In the genomic region with DNA sequence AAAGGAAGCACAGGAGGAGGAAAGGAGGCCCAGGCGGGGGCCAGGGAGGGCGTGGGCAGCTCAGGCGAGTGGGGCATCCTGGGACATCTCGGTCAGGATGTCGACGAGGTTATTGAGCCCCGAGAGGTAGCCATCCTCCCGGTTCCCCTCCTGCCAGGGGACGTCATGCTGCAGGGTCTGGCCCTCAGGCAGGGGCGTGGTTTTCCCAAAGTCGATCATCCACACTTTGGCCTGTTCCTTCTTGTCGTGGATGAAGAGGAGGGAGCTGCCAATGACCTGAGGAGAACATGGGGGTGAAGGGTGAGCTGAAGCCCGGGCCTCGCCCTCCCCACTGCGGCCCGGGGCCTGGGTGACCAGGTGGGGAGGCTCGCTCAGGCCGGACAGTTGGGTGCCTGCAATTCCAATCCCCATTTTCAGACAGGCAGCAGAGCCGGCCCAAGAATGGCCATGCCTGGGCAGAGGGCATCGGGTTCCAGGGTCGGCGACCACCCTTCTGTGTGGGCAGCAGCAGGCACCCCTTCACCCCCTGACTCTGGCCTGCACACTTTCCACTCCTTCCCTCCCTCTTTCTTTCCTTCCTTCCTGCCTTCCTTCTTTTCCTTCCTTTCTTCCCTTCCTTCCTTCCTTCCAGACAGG, we compare ENCODE assay signal across 8 cellular contexts.
DNase-seq lines count a peak whose midpoint lies in the region; ATAC-seq and TF ChIP-seq lines count a peak whose summit lies in the region.
"Had no signal": no experiment of that assay in that cellular context is flagged by ENCODE, and none has a peak within 500 bp of the region (broad histone marks: within the 10 kb centered on the region; RNA-seq: fewer than 3 reads in every experiment).

No MANE protein-coding gene starts in this region.

- peaks cover 56% of the 10 kb centered on the region for H3K4me1 Mint-ChIP-seq in activated CD8-positive, alpha-beta T cell treated with anti-CD3 and anti-CD28 coated beads for 36 hours (ENCODE audit: low read depth)
- H3K4me1 Mint-ChIP-seq in stimulated activated memory B cell treated with anti-CD40 and anti-IgM and Interleukin-4, amounts not matched to agents 10 μg/mL and 1 μg/mL and 100 μg/mL, for 72 hours = peaks cover 83% of the 10 kb centered on the region

- no peaks in the 10 kb centered on the region for H3K27me3 Mint-ChIP-seq in activated CD8-positive, alpha-beta T cell treated with anti-CD3 and anti-CD28 coated beads for 36 hours
- H3K27me3 Mint-ChIP-seq in stimulated activated memory B cell treated with anti-CD40 and anti-IgM and Interleukin-4, amounts not matched to agents 10 μg/mL and 1 μg/mL and 100 μg/mL, for 72 hours = no peaks in the 10 kb centered on the region

- H2BK120ac ChIP-seq in IMR-90 (ENCODE audit: low read depth, low read length) (no peak overlapping the region), trophoblast cell (ENCODE audit: insufficient read depth, low read length, poor library complexity) (no peak overlapping the region)

- no peak overlapping the region for H2BK5ac ChIP-seq in IMR-90 (ENCODE audit: low read depth, low read length, poor library complexity, severe bottlenecking)
- H2BK5ac ChIP-seq in trophoblast cell (ENCODE audit: low read depth, low read length, poor library complexity) = no peak overlapping the region

- no peak overlapping the region for H4K5ac ChIP-seq in IMR-90 (ENCODE audit: low read depth, low read length)

- H3K9ac ChIP-seq in IMR-90 (ENCODE audit: low read depth, low read length) (no peak overlapping the region), trophoblast cell (ENCODE audit: low read length) (no peak overlapping the region)

- H3K14ac ChIP-seq in IMR-90 (replicated peaks; ENCODE audit: low read depth, low read length) (no peak overlapping the region), trophoblast cell (ENCODE audit: low read length) (no peak overlapping the region)

- H3K9me3 Mint-ChIP-seq in activated CD8-positive, alpha-beta T cell treated with anti-CD3 and anti-CD28 coated beads for 36 hours = no peaks in the 10 kb centered on the region
- H3K9me3 Mint-ChIP-seq in stimulated activated memory B cell treated with anti-CD40 and anti-IgM and Interleukin-4, amounts not matched to agents 10 μg/mL and 1 μg/mL and 100 μg/mL, for 72 hours = no peaks in the 10 kb centered on the region

- 86% methylated on average over 6 of the region's 22 CpGs; no CpG with 5 or more reads in 1 of the 2 experiments for WGBS in IMR-90 (ENCODE audit: extremely low coverage in 2 of 2, insufficient read length in 1 of 2), 2 experiments
- WGBS in trophoblast cell (ENCODE audit: extremely low coverage, insufficient coverage, insufficient read length) = no CpG with 5 or more reads among the region's 22 CpGs

- intact Hi-C loops in IMR-90 (cut with micrococcal nuclease) = loop anchor here (1.0 to 2.0 kb wide), 3 partner anchors 68 to 194 kb away; partner anchors contain the start of gene ITPKB
- intact Hi-C loops in activated CD8-positive, alpha-beta T cell treated with anti-CD3 and anti-CD28 coated beads for 36 hours (cut with micrococcal nuclease) = no loop called here
- intact Hi-C loops in cardiac septum (cut with DNase I) = loop anchor here (1.0 to 5.0 kb wide), 3 partner anchors 52 to 193 kb away; partner anchors contain the start of gene ITPKB

- TF ChIP-seq CTCF in IMR-90 (conservative IDR thresholded peaks at IDR 0.05; ENCODE audit: low read depth, low read length) = no peak
- no peak for TF ChIP-seq CTCF in activated CD8-positive, alpha-beta T cell treated with anti-CD3 and anti-CD28 coated beads for 36 hours (IDR thresholded peaks at IDR 0.05)

- no peak for TF ChIP-seq POLR2A in IMR-90 (IDR thresholded peaks at IDR 0.05; ENCODE audit: low read depth, low read length)

- no peaks in the 10 kb centered on the region for H3K9me3 ChIP-seq in IMR-90 (ENCODE audit: control insufficient read depth, insufficient read depth, low read length)
- no peaks in the 10 kb centered on the region for H3K9me3 ChIP-seq in trophoblast cell (ENCODE audit: insufficient read depth, low read depth, low read length)

- dilution Hi-C loops in IMR-90 (cut with HindIII; ENCODE audit: low sequenced_read_pairs, unreplicated experiment) = no loop called here

- no peak for ATAC-seq in IMR-90 (ENCODE audit: low read depth)
- ATAC-seq in activated CD8-positive, alpha-beta T cell treated with anti-CD3 and anti-CD28 coated beads for 36 hours = no peak
- ATAC-seq in stimulated activated memory B cell treated with anti-CD40 and anti-IgM and Interleukin-4, amounts not matched to agents 10 μg/mL and 1 μg/mL and 100 μg/mL, for 72 hours = no peak

- H3K27ac Mint-ChIP-seq in activated CD8-positive, alpha-beta T cell treated with anti-CD3 and anti-CD28 coated beads for 36 hours = peak overlapping the region; percentile 94
- peak overlapping the region; percentile 92 for H3K27ac Mint-ChIP-seq in stimulated activated memory B cell treated with anti-CD40 and anti-IgM and Interleukin-4, amounts not matched to agents 10 μg/mL and 1 μg/mL and 100 μg/mL, for 72 hours

- no peaks in the 10 kb centered on the region; the same call in 1 of the 2 replicates for H3K27me3 ChIP-seq in IMR-90 (ENCODE audit: control insufficient read depth, insufficient read depth, low read length)
- no peaks in the 10 kb centered on the region for H3K27me3 ChIP-seq in trophoblast cell (ENCODE audit: insufficient read depth, low read length)

- H3K4me2 ChIP-seq in IMR-90 (ENCODE audit: low read depth, low read length) (no peak overlapping the region), trophoblast cell (ENCODE audit: low read length) (no peak overlapping the region)

- H3K4me1 ChIP-seq in IMR-90 (ENCODE audit: control insufficient read depth, insufficient read depth, low read length) (no peaks in the 10 kb centered on the region), trophoblast cell (ENCODE audit: control insufficient read depth in 1 of 2, insufficient read depth in 2 of 2, low read length in 2 of 2) (peaks cover 1 to 2% of the 10 kb centered on the region in 2 experiments)

- H4K8ac ChIP-seq in IMR-90 (ENCODE audit: low read depth in 2 of 2, low read length in 2 of 2) (no peak overlapping the region), trophoblast cell (ENCODE audit: low read depth, low read length) (no peak overlapping the region)

- no peaks in the 10 kb centered on the region; the same call in 1 of the 2 replicates for H3K36me3 ChIP-seq in IMR-90 (ENCODE audit: control insufficient read depth, insufficient read depth, low read length)
- H3K36me3 ChIP-seq in trophoblast cell (ENCODE audit: control insufficient read depth in 1 of 2, insufficient read depth in 2 of 2, low read length in 2 of 2) = peaks cover 0 to 2% of the 10 kb centered on the region in 2 experiments

- peaks cover 46% of the 10 kb centered on the region for H3K36me3 Mint-ChIP-seq in activated CD8-positive, alpha-beta T cell treated with anti-CD3 and anti-CD28 coated beads for 36 hours (ENCODE audit: low read depth)
- peaks cover 84% of the 10 kb centered on the region for H3K36me3 Mint-ChIP-seq in stimulated activated memory B cell treated with anti-CD40 and anti-IgM and Interleukin-4, amounts not matched to agents 10 μg/mL and 1 μg/mL and 100 μg/mL, for 72 hours

- no peak overlapping the region for H4K91ac ChIP-seq in IMR-90 (ENCODE audit: insufficient read depth, low read depth, low read length)
- H4K91ac ChIP-seq in trophoblast cell (ENCODE audit: low read depth, low read length) = no peak overlapping the region

- POLR2A ChIA-PET in IMR-90 (lab: Charles Lee; ENCODE audit: unreplicated experiment) = no interaction called here
- POLR2A ChIA-PET in activated CD8-positive, alpha-beta T cell treated with anti-CD3 and anti-CD28 coated beads for 36 hours (lab: Charles Lee) = interaction anchor here (0.8 to 4.8 kb wide), 9 partner anchors 8 to 193 kb away, joined by 3 to 28 read pairs (median 4); no protein-coding TSS in a partner anchor

- peak overlapping the region; percentile 18 for H2AK9ac ChIP-seq in IMR-90 (replicated peaks; ENCODE audit: low read depth, low read length, poor library complexity)

- peak overlapping the region; percentile 3 for H3K4me3 Mint-ChIP-seq in activated CD8-positive, alpha-beta T cell treated with anti-CD3 and anti-CD28 coated beads for 36 hours
- peak overlapping the region; percentile 19 for H3K4me3 Mint-ChIP-seq in stimulated activated memory B cell treated with anti-CD40 and anti-IgM and Interleukin-4, amounts not matched to agents 10 μg/mL and 1 μg/mL and 100 μg/mL, for 72 hours

- H3K9me1 ChIP-seq in IMR-90 (ENCODE audit: insufficient read depth, low read length) = no peaks in the 10 kb centered on the region

- no peak overlapping the region for H4K12ac ChIP-seq in trophoblast cell (ENCODE audit: low read depth, low read length)

- DNase-seq in IMR-90 = no peak
- DNase-seq in activated CD8-positive, alpha-beta T cell treated with anti-CD3 and anti-CD28 coated beads for 36 hours = no peak
- peak; percentile 70 for DNase-seq in cardiac septum (ENCODE audit: low spot score)
- DNase-seq in NCI-H524 (lab: John Stamatoyannopoulos, UW) = no peak
- DNase-seq in trophoblast cell = no peak
- no peak for DNase-seq in nucleus accumbens (lab: John Stamatoyannopoulos, UW)
- DNase-seq: NCI-H510A had no signal

- H3K4me3 ChIP-seq in IMR-90 (ENCODE audit: insufficient read depth, low read depth, low read length) = no peak overlapping the region
- no peak overlapping the region for H3K4me3 ChIP-seq in trophoblast cell (ENCODE audit: low read depth, low read length)

- no peaks in the 10 kb centered on the region for H3K79me1 ChIP-seq in IMR-90 (ENCODE audit: low read depth in 1 of 2, low read length in 2 of 2)
- H3K79me1 ChIP-seq in trophoblast cell (ENCODE audit: low read length) = no peaks in the 10 kb centered on the region

- CTCF ChIA-PET in IMR-90 (lab: Yijun Ruan, JAX) = interaction anchor here (0.7 to 2.8 kb wide), 2 partner anchors 53 to 194 kb away, joined by 3 to 10 read pairs; no protein-coding TSS in a partner anchor
- CTCF ChIA-PET in activated CD8-positive, alpha-beta T cell treated with anti-CD3 and anti-CD28 coated beads for 36 hours (lab: Charles Lee) = interaction anchor here (0.6 to 7.9 kb wide), 28 partner anchors 8 to 192 kb away, joined by 3 to 133 read pairs (median 5); partner anchors contain the start of gene ITPKB

- H2AK5ac ChIP-seq in IMR-90 (ENCODE audit: low read depth, low read length) (no peak overlapping the region), trophoblast cell (ENCODE audit: low read length) (no peak overlapping the region)

- TF ChIP-seq RAD21 in IMR-90 (IDR thresholded peaks at IDR 0.05; ENCODE audit: low read length) = no peak

- no peak overlapping the region for H2BK20ac ChIP-seq in IMR-90 (ENCODE audit: low read depth, low read length)

- H3K23ac ChIP-seq in IMR-90 (ENCODE audit: low read depth, low read length) = no peak overlapping the region
- H3K23ac ChIP-seq in trophoblast cell (ENCODE audit: low read length) = no peak overlapping the region

- no TSS peak for BruUV-seq in IMR-90 (replicated peaks; lab: Mats Ljungman, UMichigan)

- no peak overlapping the region for H3K4ac ChIP-seq in IMR-90 (ENCODE audit: low read depth, low read length)
- H3K4ac ChIP-seq in trophoblast cell (ENCODE audit: low read depth, low read length) = no peak overlapping the region

- in situ Hi-C loops in IMR-90 (cut with MboI; ENCODE audit: low sequenced_read_pairs) = loop anchor here (5.0 to 10.0 kb wide), 3 partner anchors 100 to 800 kb away; partner anchors contain the start of gene ITPKB

- H2BK12ac ChIP-seq in trophoblast cell (ENCODE audit: low read length) = no peak overlapping the region

- H2BK15ac ChIP-seq in IMR-90 (ENCODE audit: low read depth, low read length) = no peak overlapping the region

- no peaks in the 10 kb centered on the region for H3K79me2 ChIP-seq in trophoblast cell (ENCODE audit: control insufficient read depth, insufficient read depth, low read length, poor library complexity)

- no peak overlapping the region for H3K56ac ChIP-seq in IMR-90 (ENCODE audit: extremely low read depth, insufficient read depth, low read length)

- no peaks in the 10 kb centered on the region for H4K20me1 ChIP-seq in IMR-90 (ENCODE audit: insufficient read depth, low read length)

- H2AFZ ChIP-seq in IMR-90 (replicated peaks; ENCODE audit: low read length, poor library complexity) (peak overlapping the region; percentile 3), trophoblast cell (ENCODE audit: insufficient read depth, low read length, poor library complexity) (no peak overlapping the region)

- no peak overlapping the region for H3K27ac ChIP-seq in IMR-90 (ENCODE audit: insufficient read depth, low read length)
- no peak overlapping the region for H3K27ac ChIP-seq in trophoblast cell (ENCODE audit: low read depth, low read length)

- no peak overlapping the region for H3K18ac ChIP-seq in IMR-90 (ENCODE audit: low read depth, low read length)
- no peak overlapping the region for H3K18ac ChIP-seq in trophoblast cell (ENCODE audit: low read length)
